Comparison of ENCODE assay signal across 8 cellular contexts in genomic region chr12:89707623-89707991, GRCh38. TPM values are rescaled to one million over a fixed set of nuclear protein-coding genes. Genes with fewer than 3 reads are reported as not detected.
DNase-seq lines count a peak whose midpoint lies in the region; ATAC-seq, FAIRE-seq and TF ChIP-seq lines count a peak whose summit lies in the region.

No MANE protein-coding gene starts in this region.

- intact Hi-C loops in CD14-positive monocyte (cut with micrococcal nuclease) = loop anchor here (5.0 kb wide), 2 partner anchors 150 to 155 kb away; no protein-coding TSS in a partner anchor

- no peak for DNase-seq in CD14-positive monocyte (ENCODE audit: low spot score)
- DNase-seq in activated T-cell treated with anti-CD3 and anti-CD28 coated beads, Interleukin-2, amount 50 U/mL, for 48 hours = peak; percentile 39 to 42
- DNase-seq in foreskin fibroblast = peak in 1 of 2 donors; percentile 35
- peak; percentile 38 for DNase-seq in neuronal stem cell (ENCODE audit: low spot score)
- no peak for DNase-seq in GM12892 (ENCODE audit: insufficient read length)

- H2BK12ac ChIP-seq in neuronal stem cell (ENCODE audit: low read length) = no peak overlapping the region

- H3K18ac ChIP-seq in neuronal stem cell (ENCODE audit: low read length) = peak overlapping the region; percentile 99

- no peak overlapping the region for H2BK120ac ChIP-seq in neuronal stem cell (ENCODE audit: low read depth, low read length)

- H3K36me3 ChIP-seq in KMS-11 (ENCODE audit: insufficient read depth) (no peaks in the 10 kb centered on the region), neuronal stem cell (replicated peaks in 1 of 2; ENCODE audit: control insufficient read depth in 2 of 2, insufficient read depth in 2 of 2, low read length in 2 of 2) (no peaks in the 10 kb centered on the region)

- FAIRE-seq in GM12892 (lab: Jason Lieb, UNC) = no peak

- H2AK5ac ChIP-seq in neuronal stem cell (ENCODE audit: low read depth, low read length) = peak overlapping the region; percentile 93

- TF ChIP-seq POLR2A in GM12892 (IDR thresholded peaks at IDR 0.05; ENCODE audit: low read depth, low read length) = no peak

- H4K20me1 ChIP-seq in KMS-11 (ENCODE audit: insufficient read depth) = peaks cover 5% of the 10 kb centered on the region; the same call in 1 of the 2 replicates

- H3K4me3 Mint-ChIP-seq in CD14-positive monocyte = peak overlapping the region; percentile 99 to 100

- no peaks in the 10 kb centered on the region for H3K27me3 ChIP-seq in KMS-11 (ENCODE audit: insufficient read depth, low read depth)
- no peaks in the 10 kb centered on the region for H3K27me3 ChIP-seq in neuronal stem cell (ENCODE audit: control insufficient read depth in 3 of 3, insufficient read depth in 3 of 3, low read depth in 1 of 3, low read length in 3 of 3)

- H4K8ac ChIP-seq in neuronal stem cell (ENCODE audit: low read depth, low read length) = no peak overlapping the region

- peaks cover 53% of the 10 kb centered on the region for H3K79me2 ChIP-seq in KMS-11 (ENCODE audit: insufficient read depth, low read depth)

- peak overlapping the region; percentile 99 for H3K14ac ChIP-seq in neuronal stem cell (ENCODE audit: low read length)

- no peak overlapping the region for H2BK15ac ChIP-seq in neuronal stem cell (ENCODE audit: low read length)

- no peak overlapping the region for H3K23ac ChIP-seq in neuronal stem cell (ENCODE audit: low read depth, low read length, poor library complexity)

- H3K36me3 Mint-ChIP-seq in CD14-positive monocyte = peaks cover 44 to 47% of the 10 kb centered on the region in 2 donors

- H3K4me1 ChIP-seq in KMS-11 (ENCODE audit: low read depth, poor library complexity, severe bottlenecking) (peaks cover 41% of the 10 kb centered on the region), neuronal stem cell (ENCODE audit: control insufficient read depth in 2 of 2, insufficient read depth in 1 of 2, low read depth in 1 of 2, low read length in 2 of 2) (peaks cover 2 to 8% of the 10 kb centered on the region in 2 donors)

- no peaks in the 10 kb centered on the region for H3K9me3 ChIP-seq in neuronal stem cell (replicated peaks in 1 of 2; ENCODE audit: control insufficient read depth in 2 of 2, insufficient read depth in 1 of 2, low read depth in 1 of 2, low read length in 2 of 2)

- peak overlapping the region; percentile 87 to 99 (median 98) for H3K27ac Mint-ChIP-seq in CD14-positive monocyte

- TF ChIP-seq CTCF in CD14-positive monocyte (IDR thresholded peaks at IDR 0.05) (no peak), KMS-11 (conservative IDR thresholded peaks at IDR 0.05; ENCODE audit: low read depth, low read length) (no peak), foreskin fibroblast (IDR thresholded peaks at IDR 0.05; ENCODE audit: low read depth, low read length) (no peak)

- peaks cover 4 to 30% (median 27%) of the 10 kb centered on the region in 3 donors for H3K27me3 Mint-ChIP-seq in CD14-positive monocyte (ENCODE audit: low read depth in 3 of 3)

- ATAC-seq in GM21526 (IDR thresholded peaks at IDR 0.05; ENCODE audit: low FRiP score, unreplicated experiment) = no peak
- no peak for ATAC-seq in GM18858 (IDR thresholded peaks at IDR 0.05; ENCODE audit: unreplicated experiment)

- H2AFZ ChIP-seq in KMS-11 (ENCODE audit: low read depth) (peak overlapping the region; percentile 41; the same call in 1 of the 2 replicates), neuronal stem cell (ENCODE audit: low read length) (peak overlapping the region; percentile 99)

- H2BK5ac ChIP-seq in neuronal stem cell (ENCODE audit: low read length) = peak overlapping the region; percentile 98

- peaks cover 0 to 9% (median 3%) of the 10 kb centered on the region in 7 donors for H3K9me3 Mint-ChIP-seq in CD14-positive monocyte

- H3K79me1 ChIP-seq in neuronal stem cell (ENCODE audit: low read depth, low read length) = peaks cover 2% of the 10 kb centered on the region

- H3K27ac ChIP-seq in KMS-11 (peak overlapping the region; percentile 87), neuronal stem cell (replicated peaks; ENCODE audit: low read length) (no peak overlapping the region)

- H3K4me2 ChIP-seq in KMS-11 (peak overlapping the region; percentile 80), neuronal stem cell (ENCODE audit: insufficient read depth, low read length, poor library complexity, severe bottlenecking) (peak overlapping the region; percentile 81)

- H3K4me3 ChIP-seq in KMS-11 (IDR thresholded peaks at IDR 0.05; ENCODE audit: insufficient read depth, low read depth, low read length) (no peak overlapping the region), foreskin fibroblast (ENCODE audit: low read depth in 1 of 2, low read length in 2 of 2) (peak overlapping the region; percentile 63 to 97), neuronal stem cell (ENCODE audit: low read length in 2 of 2) (peak overlapping the region; percentile 75 to 94)

- H3K9ac ChIP-seq in KMS-11 (peak overlapping the region; percentile 86), neuronal stem cell (ENCODE audit: low read depth, low read length, poor library complexity) (peak overlapping the region; percentile 90)

- H4K91ac ChIP-seq in neuronal stem cell (ENCODE audit: low read depth, low read length, poor library complexity) = no peak overlapping the region

- no peak overlapping the region for H3K4ac ChIP-seq in neuronal stem cell (ENCODE audit: low read length)

- peaks cover 43% of the 10 kb centered on the region for H3K4me1 Mint-ChIP-seq in CD14-positive monocyte

- no CpG with 5 or more reads among the region's 19 CpGs for WGBS in neuronal stem cell (ENCODE audit: extremely low coverage in 2 of 2, insufficient read length in 2 of 2, insufficient replicate concordance in 1 of 2), 2 donors

RNA-seq across cellular contexts. Expression of gene ATP2B1, which starts 1.0 kb away (rescaled TPM):
- polyA plus RNA-seq in CD14-positive monocyte = 10 to 100 TPM; 53.9 to 59.3 TPM
- 35.7 TPM for polyA plus RNA-seq in neuronal stem cell (2013, experiment 1 of 2)
- 39.7 TPM for polyA plus RNA-seq in neuronal stem cell (2013, experiment 2 of 2)
- polyA plus RNA-seq in GM12892 (2012; ENCODE audit: missing spikeins) = 23.3 TPM

Comparison
In these comparisons a context has a peak if more than half of its experiments do, and no peak if none do; other contexts are left out.
1. DNase-seq: peak in activated T-cell treated with anti-CD3 and anti-CD28 coated beads, Interleukin-2, amount 50 U/mL, for 48 hours (2 of 2) and neuronal stem cell (single experiment); none in CD14-positive monocyte (single experiment) and GM12892 (single experiment).